In the genomic region with DNA sequence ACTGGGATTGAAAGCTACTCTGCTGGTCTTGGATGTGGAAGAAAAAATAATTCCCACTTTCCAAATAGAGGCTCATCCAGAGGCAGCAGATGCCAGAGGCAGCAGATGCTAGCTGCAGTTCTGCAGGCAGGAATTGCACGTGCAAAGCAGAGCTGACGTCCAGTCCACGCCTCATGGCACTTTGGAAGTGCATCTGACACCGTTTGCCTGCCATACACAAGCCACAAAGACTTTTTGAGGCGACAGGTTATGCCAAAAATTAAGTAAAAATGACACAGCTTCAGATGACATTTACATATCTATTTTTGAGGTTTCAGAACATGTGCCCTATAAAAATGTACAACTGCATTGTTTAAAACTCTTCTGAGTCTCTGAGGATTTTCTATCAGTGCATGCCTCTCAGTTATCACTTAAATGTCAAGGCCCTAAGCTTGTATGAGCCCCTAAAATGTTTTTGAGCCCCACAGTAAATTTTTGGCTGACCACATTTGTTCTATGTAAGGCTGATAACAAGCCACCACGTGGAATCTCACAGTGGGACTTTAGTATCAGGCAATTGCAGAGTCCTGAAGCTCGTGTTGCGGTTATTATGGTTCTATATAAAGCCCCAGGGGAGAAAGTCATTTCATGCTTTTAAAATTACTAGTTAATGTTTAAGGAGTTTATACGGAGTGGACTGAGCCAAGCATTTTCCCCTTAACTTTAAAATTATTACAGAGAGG, we compare ENCODE assay signal across 9 cellular contexts.
DNase-seq lines count a peak whose midpoint lies in the region; ATAC-seq and TF ChIP-seq lines count a peak whose summit lies in the region.
"Had no signal": no experiment of that assay in that cellular context is flagged by ENCODE, and none has a peak within 500 bp of the region (broad histone marks: within the 10 kb centered on the region; RNA-seq: fewer than 3 reads in every experiment).

No MANE protein-coding gene starts in this region.

- ATAC-seq in GM19455 (IDR thresholded peaks at IDR 0.05; ENCODE audit: unreplicated experiment) (peak; percentile 77), HG03460 (IDR thresholded peaks at IDR 0.05; ENCODE audit: unreplicated experiment) (peak; percentile 69)

- H3K4me3 Mint-ChIP-seq in activated naive CD4-positive, alpha-beta T cell treated with anti-CD3 and anti-CD28 coated beads for 36 hours = no peak overlapping the region

- H3K27ac Mint-ChIP-seq in activated naive CD4-positive, alpha-beta T cell treated with anti-CD3 and anti-CD28 coated beads for 36 hours = no peak overlapping the region
- H3K27ac Mint-ChIP-seq: IgD-negative memory B cell had no signal

- H3K9me3 Mint-ChIP-seq in activated naive CD4-positive, alpha-beta T cell treated with anti-CD3 and anti-CD28 coated beads for 36 hours = peaks cover 9% of the 10 kb centered on the region

- DNase-seq in Caki2 (ENCODE audit: low read depth) (peak; percentile 75), astrocyte of the spinal cord (ENCODE audit: low read depth, low spot score) (peak; percentile 72), renal cortical epithelial cell (ENCODE audit: low read depth) (peak; percentile 85), Kasumi-1 (lab: John Stamatoyannopoulos, UW) (no peak), cortex of kidney (lab: John Stamatoyannopoulos, UW) (no peak)
- DNase-seq in activated naive CD4-positive, alpha-beta T cell treated with anti-CD3 and anti-CD28 coated beads for 36 hours = no peak

- no peaks in the 10 kb centered on the region for H3K27me3 Mint-ChIP-seq in activated naive CD4-positive, alpha-beta T cell treated with anti-CD3 and anti-CD28 coated beads for 36 hours (ENCODE audit: low read depth)

- in situ Hi-C loops in Caki2 (cut with HindIII; ENCODE audit: low pct_unique_long_range_greater_than_20kb, low sequenced_read_pairs) (no loop called here), astrocyte of the spinal cord (cut with HindIII; ENCODE audit: low sequenced_read_pairs) (no loop called here)

- no peak for TF ChIP-seq CTCF in astrocyte of the spinal cord (IDR thresholded peaks at IDR 0.05; ENCODE audit: low read depth, low read length)

- intact Hi-C loops in activated naive CD4-positive, alpha-beta T cell treated with anti-CD3 and anti-CD28 coated beads for 36 hours (cut with micrococcal nuclease) = no loop called here

- H3K36me3 Mint-ChIP-seq in activated naive CD4-positive, alpha-beta T cell treated with anti-CD3 and anti-CD28 coated beads for 36 hours (ENCODE audit: low read depth) = peaks cover 12% of the 10 kb centered on the region
- H3K36me3 Mint-ChIP-seq: IgD-negative memory B cell had no signal

- CTCF ChIA-PET in activated naive CD4-positive, alpha-beta T cell treated with anti-CD3 and anti-CD28 coated beads for 36 hours (lab: Charles Lee) = interaction anchor here (0.9 kb wide), 1 partner anchor 32 kb away, joined by 3 read pairs; no protein-coding TSS in a partner anchor

- H3K4me3 ChIP-seq in astrocyte of the spinal cord (ENCODE audit: low read depth, low read length) = no peak overlapping the region

- peaks cover 70% of the 10 kb centered on the region for H3K4me1 Mint-ChIP-seq in activated naive CD4-positive, alpha-beta T cell treated with anti-CD3 and anti-CD28 coated beads for 36 hours (ENCODE audit: low read depth)

Comparison
In these comparisons a context has a peak if more than half of its experiments do, and no peak if none do; other contexts are left out.
1. DNase-seq: peak in Caki2 (single experiment), astrocyte of the spinal cord (single experiment) and renal cortical epithelial cell (single experiment); none in activated naive CD4-positive, alpha-beta T cell treated with anti-CD3 and anti-CD28 coated beads for 36 hours (single experiment), Kasumi-1 (0 of 2) and cortex of kidney (single experiment).